ENCODE assay signal across 12 cellular contexts in genomic region chr20:25038103-25038410, GRCh38. TPM values are rescaled to one million over a fixed set of nuclear protein-coding genes. Genes with fewer than 3 reads are reported as not detected.
DNase-seq lines count a peak whose midpoint lies in the region; ATAC-seq, FAIRE-seq and TF ChIP-seq lines count a peak whose summit lies in the region.
"Had no signal": no experiment of that assay in that cellular context is flagged by ENCODE, and none has a peak within 500 bp of the region (broad histone marks: within the 10 kb centered on the region; RNA-seq: fewer than 3 reads in every experiment).

No MANE protein-coding gene starts in this region.

- FAIRE-seq in GM12892 (lab: Jason Lieb, UNC): no peak

- H3K27ac ChIP-seq in CD8-positive, alpha-beta memory T cell (ENCODE audit: low read depth, low read length): no peak overlapping the region

- no peak for ATAC-seq in stimulated activated effector memory CD8-positive, alpha-beta T cell treated with anti-CD3 and anti-CD28 coated beads, Interleukin-12 subunit alpha, Interleukin-12 subunit beta, amount 100 ng/mL, for 72 hours
- ATAC-seq in HG03159 (IDR thresholded peaks at IDR 0.05; ENCODE audit: unreplicated experiment): no peak

- H3K4me3 Mint-ChIP-seq in CD8-positive, alpha-beta memory T cell: peak overlapping the region in 1 of 7 donors; percentile 18
- H3K4me3 Mint-ChIP-seq in activated naive CD8-positive, alpha-beta T cell: no peak overlapping the region
- no peak overlapping the region for H3K4me3 Mint-ChIP-seq in stimulated activated effector memory CD8-positive, alpha-beta T cell treated with anti-CD3 and anti-CD28 coated beads, Interleukin-12 subunit alpha, Interleukin-12 subunit beta, amount 100 ng/mL, for 72 hours

- no peaks in the 10 kb centered on the region for H3K9me3 Mint-ChIP-seq in CD8-positive, alpha-beta memory T cell
- H3K9me3 Mint-ChIP-seq in activated naive CD8-positive, alpha-beta T cell (ENCODE audit: low read depth): no peaks in the 10 kb centered on the region
- H3K9me3 Mint-ChIP-seq in stimulated activated effector memory CD8-positive, alpha-beta T cell treated with anti-CD3 and anti-CD28 coated beads, Interleukin-12 subunit alpha, Interleukin-12 subunit beta, amount 100 ng/mL, for 72 hours: no peaks in the 10 kb centered on the region

- DNase-seq in CD8-positive, alpha-beta memory T cell: peak in 1 of 5 donors; percentile 10
- DNase-seq in kidney glomerular epithelial cell (lab: John Stamatoyannopoulos, UW) (peak; percentile 20), HPDE6-E6E7 (ENCODE audit: extremely low spot score) (no peak), HUDEP-2 (lab: John Stamatoyannopoulos, UW; ENCODE audit: unreplicated experiment in 76 of 76) (no peak), GM12892 (ENCODE audit: insufficient read length) (no peak)
- no peak for DNase-seq in stimulated activated effector memory CD8-positive, alpha-beta T cell treated with anti-CD3 and anti-CD28 coated beads, Interleukin-12 subunit alpha, Interleukin-12 subunit beta, amount 100 ng/mL, for 72 hours (ENCODE audit: low spot score in 2 of 2)
- DNase-seq: activated gamma-delta T cell, NCI-H2029 treated with DMSO at 0.1 percent for 48 hours, nucleus accumbens, OCI-M1 had no signal

- TF ChIP-seq POLR2A in GM12892 (IDR thresholded peaks at IDR 0.05; ENCODE audit: low read depth, low read length): no peak

- no peaks in the 10 kb centered on the region for H3K27me3 ChIP-seq in CD8-positive, alpha-beta memory T cell (ENCODE audit: insufficient read depth, low read length, poor library complexity, severe bottlenecking)

- CTCF ChIA-PET in CD8-positive, alpha-beta memory T cell (lab: Charles Lee): interaction anchor here (1.7 kb wide), 1 partner anchor 21 kb away, joined by 4 read pairs; no protein-coding TSS in a partner anchor

- no peaks in the 10 kb centered on the region for H3K36me3 ChIP-seq in CD8-positive, alpha-beta memory T cell (ENCODE audit: insufficient read depth, low read length)

- peaks cover 66% of the 10 kb centered on the region for H3K4me1 ChIP-seq in CD8-positive, alpha-beta memory T cell (ENCODE audit: insufficient read depth, low read length)

- peaks cover 0 to 28% (median 3%) of the 10 kb centered on the region in 3 donors for H3K36me3 Mint-ChIP-seq in CD8-positive, alpha-beta memory T cell
- H3K36me3 Mint-ChIP-seq in activated naive CD8-positive, alpha-beta T cell: no peaks in the 10 kb centered on the region
- H3K36me3 Mint-ChIP-seq in stimulated activated effector memory CD8-positive, alpha-beta T cell treated with anti-CD3 and anti-CD28 coated beads, Interleukin-12 subunit alpha, Interleukin-12 subunit beta, amount 100 ng/mL, for 72 hours: peaks cover 7% of the 10 kb centered on the region

- POLR2A ChIA-PET in CD8-positive, alpha-beta memory T cell (lab: Charles Lee): no interaction called here

- H3K27ac Mint-ChIP-seq in CD8-positive, alpha-beta memory T cell: peak overlapping the region; percentile 46 to 93 (median 77)
- H3K27ac Mint-ChIP-seq in activated naive CD8-positive, alpha-beta T cell: peak overlapping the region; percentile 75
- peak overlapping the region; percentile 86 for H3K27ac Mint-ChIP-seq in stimulated activated effector memory CD8-positive, alpha-beta T cell treated with anti-CD3 and anti-CD28 coated beads, Interleukin-12 subunit alpha, Interleukin-12 subunit beta, amount 100 ng/mL, for 72 hours

- H3K4me3 ChIP-seq in CD8-positive, alpha-beta memory T cell (ENCODE audit: low read length): no peak overlapping the region

- no peaks in the 10 kb centered on the region for H3K27me3 Mint-ChIP-seq in CD8-positive, alpha-beta memory T cell
- H3K27me3 Mint-ChIP-seq in activated naive CD8-positive, alpha-beta T cell: no peaks in the 10 kb centered on the region

- peaks cover 49 to 86% (median 51%) of the 10 kb centered on the region in 3 donors for H3K4me1 Mint-ChIP-seq in CD8-positive, alpha-beta memory T cell
- peaks cover 59% of the 10 kb centered on the region for H3K4me1 Mint-ChIP-seq in activated naive CD8-positive, alpha-beta T cell (ENCODE audit: low read depth)
- peaks cover 64% of the 10 kb centered on the region for H3K4me1 Mint-ChIP-seq in stimulated activated effector memory CD8-positive, alpha-beta T cell treated with anti-CD3 and anti-CD28 coated beads, Interleukin-12 subunit alpha, Interleukin-12 subunit beta, amount 100 ng/mL, for 72 hours

- H3K9me3 ChIP-seq in CD8-positive, alpha-beta memory T cell (ENCODE audit: low read length): no peaks in the 10 kb centered on the region

RNA-seq across cellular contexts. Expression of gene ACSS1, which starts 19.9 kb away (rescaled TPM):
- 10 to 100 TPM; 24.5 to 24.8 TPM for total RNA-seq in CD8-positive, alpha-beta memory T cell
- polyA plus RNA-seq in CD8-positive, alpha-beta memory T cell: 59.6 TPM
- polyA plus RNA-seq in GM12892 (2012; ENCODE audit: missing spikeins): 15.1 TPM

RNA-seq across cellular contexts. Expression of gene VSX1, which starts 43.9 kb away (rescaled TPM):
- total RNA-seq in CD8-positive, alpha-beta memory T cell: not detected
- not detected for polyA plus RNA-seq in CD8-positive, alpha-beta memory T cell
- not detected for polyA plus RNA-seq in GM12892 (2012; ENCODE audit: missing spikeins)

RNA-seq across cellular contexts. Expression of gene APMAP, which starts 45.5 kb away (rescaled TPM):
- total RNA-seq in CD8-positive, alpha-beta memory T cell: 10 to 100 TPM; 82.5 to 83.6 TPM
- polyA plus RNA-seq in CD8-positive, alpha-beta memory T cell: 228 TPM
- 21.6 TPM for polyA plus RNA-seq in GM12892 (2012; ENCODE audit: missing spikeins)
